ENCODE assay signal across 8 cellular contexts in genomic region chr18:9825571-9826073, GRCh38.
DNase-seq lines count a peak whose midpoint lies in the region; ATAC-seq and TF ChIP-seq lines count a peak whose summit lies in the region.

No MANE protein-coding gene starts in this region.

- H4K91ac ChIP-seq in neuronal stem cell (ENCODE audit: low read depth, low read length, poor library complexity): no peak overlapping the region

- H3K36me3 ChIP-seq in neuronal stem cell (replicated peaks in 1 of 2; ENCODE audit: control insufficient read depth in 2 of 2, insufficient read depth in 2 of 2, low read length in 2 of 2): no peaks in the 10 kb centered on the region

- no peak overlapping the region for H3K27ac ChIP-seq in neuronal stem cell (replicated peaks; ENCODE audit: low read length)

- no peak for TF ChIP-seq CTCF in epithelial cell of esophagus (IDR thresholded peaks at IDR 0.05; ENCODE audit: insufficient read depth, low read depth, low read length, missing control alignments)

- peak; percentile 27 for DNase-seq in COR-L47 (lab: John Stamatoyannopoulos, UW)
- peak; percentile 78 for DNase-seq in NOMO-1 treated with dmso at 0.1 percent for 144 hours (lab: John Stamatoyannopoulos, UW; ENCODE audit: unreplicated experiment)
- DNase-seq in epithelial cell of esophagus (ENCODE audit: low read depth): peak; percentile 83
- DNase-seq in non-pigmented ciliary epithelial cell (ENCODE audit: low read depth): peak; percentile 72
- no peak for DNase-seq in NCI-H1436 treated with DMSO at 0.1 percent for 48 hours (lab: John Stamatoyannopoulos, UW)
- no peak for DNase-seq in NCI-H1105 treated with DMSO at 0.1 percent for 48 hours (lab: John Stamatoyannopoulos, UW)
- no peak for DNase-seq in neuronal stem cell (ENCODE audit: low spot score)

- no peaks in the 10 kb centered on the region for H3K4me1 ChIP-seq in neuronal stem cell (ENCODE audit: control insufficient read depth in 2 of 2, insufficient read depth in 1 of 2, low read depth in 1 of 2, low read length in 2 of 2)

- H2BK120ac ChIP-seq in neuronal stem cell (ENCODE audit: low read depth, low read length): no peak overlapping the region

- no peaks in the 10 kb centered on the region for H3K27me3 ChIP-seq in neuronal stem cell (ENCODE audit: control insufficient read depth in 3 of 3, insufficient read depth in 3 of 3, low read depth in 1 of 3, low read length in 3 of 3)

- H2BK5ac ChIP-seq in neuronal stem cell (ENCODE audit: low read length): no peak overlapping the region

- H3K4me2 ChIP-seq in neuronal stem cell (ENCODE audit: insufficient read depth, low read length, poor library complexity, severe bottlenecking): no peak overlapping the region

- no peak overlapping the region for H2BK12ac ChIP-seq in neuronal stem cell (ENCODE audit: low read length)

- no peak overlapping the region for H3K4me3 ChIP-seq in epithelial cell of esophagus (ENCODE audit: low read length)
- H3K4me3 ChIP-seq in neuronal stem cell (ENCODE audit: low read length in 2 of 2): no peak overlapping the region

- no CpG with 5 or more reads among the region's 6 CpGs for WGBS in neuronal stem cell (ENCODE audit: extremely low coverage in 2 of 2, insufficient read length in 2 of 2, insufficient replicate concordance in 1 of 2), 2 donors

- no peak for ATAC-seq in HG03025 (IDR thresholded peaks at IDR 0.05; ENCODE audit: low FRiP score, unreplicated experiment)

- H2AK5ac ChIP-seq in neuronal stem cell (ENCODE audit: low read depth, low read length): no peak overlapping the region

- no peak overlapping the region for H2AFZ ChIP-seq in neuronal stem cell (ENCODE audit: low read length)

- no peak overlapping the region for H4K8ac ChIP-seq in neuronal stem cell (ENCODE audit: low read depth, low read length)

- H3K79me1 ChIP-seq in neuronal stem cell (ENCODE audit: low read depth, low read length): no peaks in the 10 kb centered on the region

- H3K23ac ChIP-seq in neuronal stem cell (ENCODE audit: low read depth, low read length, poor library complexity): no peak overlapping the region

- no peak overlapping the region for H3K4ac ChIP-seq in neuronal stem cell (ENCODE audit: low read length)

- H3K9me3 ChIP-seq in neuronal stem cell (replicated peaks in 1 of 2; ENCODE audit: control insufficient read depth in 2 of 2, insufficient read depth in 1 of 2, low read depth in 1 of 2, low read length in 2 of 2): peaks cover 0 to 2% of the 10 kb centered on the region in 2 donors

- H3K14ac ChIP-seq in neuronal stem cell (ENCODE audit: low read length): no peak overlapping the region

- H3K9ac ChIP-seq in neuronal stem cell (ENCODE audit: low read depth, low read length, poor library complexity): no peak overlapping the region

- no peak overlapping the region for H3K18ac ChIP-seq in neuronal stem cell (ENCODE audit: low read length)

- no peak overlapping the region for H2BK15ac ChIP-seq in neuronal stem cell (ENCODE audit: low read length)

Comparison
In these comparisons a context has a peak if more than half of its experiments do, and no peak if none do; other contexts are left out.
1. DNase-seq: peak in COR-L47 (single experiment), NOMO-1 treated with dmso at 0.1 percent for 144 hours (single experiment), epithelial cell of esophagus (single experiment) and non-pigmented ciliary epithelial cell (single experiment); none in NCI-H1436 treated with DMSO at 0.1 percent for 48 hours (single experiment), NCI-H1105 treated with DMSO at 0.1 percent for 48 hours (single experiment) and neuronal stem cell (single experiment).